Comparison of ENCODE assay signal across 27 cellular contexts in the genomic region with DNA sequence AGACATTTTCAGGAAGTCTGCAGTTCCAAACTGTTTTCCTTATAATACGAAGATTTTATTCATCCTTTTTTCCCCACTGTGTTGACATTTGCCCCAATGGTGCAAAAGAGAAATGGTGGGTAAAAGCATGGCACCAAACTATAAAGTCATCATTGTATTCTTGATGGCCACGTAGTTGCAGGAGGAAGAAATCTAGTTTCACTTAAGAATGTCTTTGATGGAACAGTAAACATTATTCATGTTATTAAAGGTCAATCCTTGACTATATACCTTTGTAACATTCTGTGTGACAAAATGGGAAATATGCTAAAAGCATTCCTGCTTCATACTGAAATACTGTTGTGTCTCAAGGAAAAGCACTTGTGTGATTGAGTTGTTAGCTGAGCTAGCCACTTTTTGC.
DNase-seq lines count a peak whose midpoint lies in the region; ATAC-seq and FAIRE-seq lines count a peak whose summit lies in the region.
"Had no signal": no experiment of that assay in that cellular context is flagged by ENCODE, and none has a peak within 500 bp of the region (broad histone marks: within the 10 kb centered on the region; RNA-seq: fewer than 3 reads in every experiment).

No MANE protein-coding gene starts in this region.

- no peaks in the 10 kb centered on the region for H3K9me3 ChIP-seq in T-helper 17 cell (ENCODE audit: control insufficient read depth, low read length, poor library complexity, severe bottlenecking)
- H3K9me3 ChIP-seq: left ventricle myocardium inferior, thoracic aorta had no signal

- H3K36me3 Mint-ChIP-seq in activated naive CD4-positive, alpha-beta T cell treated with anti-CD3 and anti-CD28 coated beads, Interleukin-2, amount 10 ng/mL, durations not matched to agents 7 days and 5 days: peaks cover 62% of the 10 kb centered on the region
- peaks cover 5% of the 10 kb centered on the region for H3K36me3 Mint-ChIP-seq in T-helper 17 cell (ENCODE audit: low read depth)
- H3K36me3 Mint-ChIP-seq: naive B cell, WTC11 had no signal

- DNase-seq in activated naive CD4-positive, alpha-beta T cell treated with anti-CD3 and anti-CD28 coated beads, Interleukin-2, amount 10 ng/mL, durations not matched to agents 7 days and 5 days: no peak
- DNase-seq in activated naive CD4-positive, alpha-beta T cell treated with anti-CD3 and anti-CD28 coated beads, Interleukin-2, amount 50 U/mL, for 16 hours: no peak
- DNase-seq in T-helper 17 cell: no peak
- peak; percentile 78 for DNase-seq in foreskin melanocyte
- no peak for DNase-seq in NCI-H526 treated with DMSO at 0.1 percent for 48 hours (lab: John Stamatoyannopoulos, UW)
- no peak for DNase-seq in Right ventricle myocardium inferior (ENCODE audit: missing footprints)
- no peak for DNase-seq in GM19239 (ENCODE audit: insufficient read length, low spot score)
- DNase-seq: C1 segment of cervical spinal cord; cortex of kidney; DMS153; GDM1; HFFc6; hypothalamus; left ventricle myocardium inferior; naive B cell; NCI-H1092 treated with DMSO at 0.1 percent for 48 hours; NCI-H187 treated with DMSO at 0.1 percent for 48 hours; NCI-H69; stimulated activated CD4-positive, alpha-beta T cell treated with anti-CD3 and anti-CD28 coated beads, Interleukin-4, amount 100 ng/mL, for 1 hour; stimulated activated naive B cell treated with anti-CD40 and anti-IgM and Interleukin-4, amounts not matched to agents 10 μg/mL and 1 μg/mL and 100 μg/mL, for 72 hours; T-helper 9 cell had no signal

- CTCF ChIA-PET in activated naive CD4-positive, alpha-beta T cell treated with anti-CD3 and anti-CD28 coated beads, Interleukin-2, amount 10 ng/mL, durations not matched to agents 7 days and 5 days (lab: Charles Lee): no interaction called here

- H3K27ac Mint-ChIP-seq in activated naive CD4-positive, alpha-beta T cell treated with anti-CD3 and anti-CD28 coated beads, Interleukin-2, amount 10 ng/mL, durations not matched to agents 7 days and 5 days: peak overlapping the region; percentile 38
- H3K27ac Mint-ChIP-seq in T-helper 17 cell: no peak overlapping the region
- H3K27ac Mint-ChIP-seq: HFFc6; naive B cell; stimulated activated naive B cell treated with anti-CD40 and anti-IgM and Interleukin-4, amounts not matched to agents 10 μg/mL and 1 μg/mL and 100 μg/mL, for 72 hours; WTC11 had no signal

- no peaks in the 10 kb centered on the region for H3K9me3 Mint-ChIP-seq in activated naive CD4-positive, alpha-beta T cell treated with anti-CD3 and anti-CD28 coated beads, Interleukin-2, amount 10 ng/mL, durations not matched to agents 7 days and 5 days
- H3K9me3 Mint-ChIP-seq: activated T-helper 2 cell treated with anti-CD3 and anti-CD28 coated beads, Interferon-gamma antibody, Interleukin-2, Interleukin-4, amounts not matched to agents 10 μg/mL and 5 μg/mL and 100 μg/mL, durations not matched to agents 14 hours and 24 hours and 36 hours; HFFc6; naive B cell; stimulated activated naive B cell treated with anti-CD40 and anti-IgM and Interleukin-4, amounts not matched to agents 10 μg/mL and 1 μg/mL and 100 μg/mL, for 72 hours; WTC11 had no signal

- ATAC-seq in T-helper 17 cell: no peak
- no peak for ATAC-seq in Right ventricle myocardium inferior
- ATAC-seq: stimulated activated naive B cell treated with anti-CD40 and anti-IgM and Interleukin-4, amounts not matched to agents 10 μg/mL and 1 μg/mL and 100 μg/mL, for 72 hours; WTC11 had no signal

- H3K4me1 Mint-ChIP-seq in activated naive CD4-positive, alpha-beta T cell treated with anti-CD3 and anti-CD28 coated beads, Interleukin-2, amount 10 ng/mL, durations not matched to agents 7 days and 5 days: peaks cover 86% of the 10 kb centered on the region
- peaks cover 67% of the 10 kb centered on the region for H3K4me1 Mint-ChIP-seq in T-helper 17 cell
- H3K4me1 Mint-ChIP-seq: naive B cell; stimulated activated naive B cell treated with anti-CD40 and anti-IgM and Interleukin-4, amounts not matched to agents 10 μg/mL and 1 μg/mL and 100 μg/mL, for 72 hours had no signal

- H3K4me3 Mint-ChIP-seq in activated naive CD4-positive, alpha-beta T cell treated with anti-CD3 and anti-CD28 coated beads, Interleukin-2, amount 10 ng/mL, durations not matched to agents 7 days and 5 days: no peak overlapping the region
- H3K4me3 Mint-ChIP-seq in T-helper 17 cell: peak overlapping the region; percentile 41
- H3K4me3 Mint-ChIP-seq: HFFc6; naive B cell; stimulated activated naive B cell treated with anti-CD40 and anti-IgM and Interleukin-4, amounts not matched to agents 10 μg/mL and 1 μg/mL and 100 μg/mL, for 72 hours; WTC11 had no signal

- no peak for FAIRE-seq in GM19239 (lab: Jason Lieb, UNC)
- FAIRE-seq: endometrium, GM18507, islet of Langerhans had no signal

- H3K27me3 Mint-ChIP-seq in activated naive CD4-positive, alpha-beta T cell treated with anti-CD3 and anti-CD28 coated beads, Interleukin-2, amount 10 ng/mL, durations not matched to agents 7 days and 5 days: no peaks in the 10 kb centered on the region
- H3K27me3 Mint-ChIP-seq in T-helper 17 cell: no peaks in the 10 kb centered on the region

- intact Hi-C loops in Right ventricle myocardium inferior (cut with DNase I): no loop called here
